9 cellular contexts compared by ENCODE assay signal in genomic region chr6:156988276-156989158, GRCh38.
DNase-seq lines count a peak whose midpoint lies in the region; ATAC-seq and TF ChIP-seq lines count a peak whose summit lies in the region.
"Had no signal": no experiment of that assay in that cellular context is flagged by ENCODE, and none has a peak within 500 bp of the region (broad histone marks: within the 10 kb centered on the region; RNA-seq: fewer than 3 reads in every experiment).

No MANE protein-coding gene starts in this region.

- H3K9me3 Mint-ChIP-seq in CD4-positive, alpha-beta memory T cell: no peaks in the 10 kb centered on the region
- H3K9me3 Mint-ChIP-seq: dendritic cell treated with granulocyte-macrophage colony-stimulating factor and Interleukin-4, amounts not matched to agents 40 ng/mL and 50 ng/mL, for 4 days had no signal

- no peaks in the 10 kb centered on the region for H3K36me3 ChIP-seq in CD4-positive, alpha-beta memory T cell (ENCODE audit: insufficient read depth, low read length)
- H3K36me3 ChIP-seq in upper lobe of right lung: no peaks in the 10 kb centered on the region

- CTCF ChIA-PET in CD4-positive, alpha-beta memory T cell (lab: Charles Lee; ENCODE audit: partially characterized antibody): interaction anchor here (1.1 kb wide), 1 partner anchor 193 kb away, joined by 3 read pairs; no protein-coding TSS in a partner anchor

- ATAC-seq in HG03108 (IDR thresholded peaks at IDR 0.05; ENCODE audit: unreplicated experiment): peak; percentile 81
- ATAC-seq in T-helper 17 cell: peak; percentile 37
- no peak for ATAC-seq in upper lobe of right lung

- no peak overlapping the region for H3K4me3 ChIP-seq in CD4-positive, alpha-beta memory T cell (ENCODE audit: low read length in 2 of 2)
- H3K4me3 ChIP-seq in upper lobe of right lung: no peak overlapping the region

- peaks cover 37 to 71% (median 59%) of the 10 kb centered on the region in 4 donors for H3K4me1 Mint-ChIP-seq in CD4-positive, alpha-beta memory T cell
- H3K4me1 Mint-ChIP-seq in T-helper 17 cell: peaks cover 46% of the 10 kb centered on the region

- H3K36me3 Mint-ChIP-seq in CD4-positive, alpha-beta memory T cell: peaks cover 0 to 1% of the 10 kb centered on the region in 2 donors
- no peaks in the 10 kb centered on the region for H3K36me3 Mint-ChIP-seq in T-helper 17 cell (ENCODE audit: low read depth)

- H3K27me3 ChIP-seq in CD4-positive, alpha-beta memory T cell (ENCODE audit: insufficient read depth, low read length): no peaks in the 10 kb centered on the region
- H3K27me3 ChIP-seq in upper lobe of right lung: no peaks in the 10 kb centered on the region

- H3K27me3 Mint-ChIP-seq in CD4-positive, alpha-beta memory T cell: no peaks in the 10 kb centered on the region
- H3K27me3 Mint-ChIP-seq in T-helper 17 cell: no peaks in the 10 kb centered on the region
- H3K27me3 Mint-ChIP-seq: dendritic cell treated with granulocyte-macrophage colony-stimulating factor and Interleukin-4, amounts not matched to agents 40 ng/mL and 50 ng/mL, for 4 days had no signal

- no peak overlapping the region for H3K27ac ChIP-seq in CD4-positive, alpha-beta memory T cell (ENCODE audit: low read depth, low read length)
- H3K27ac ChIP-seq in upper lobe of right lung: no peak overlapping the region

- no peak for DNase-seq in CD4-positive, alpha-beta memory T cell
- peak; percentile 11 for DNase-seq in GM19238 (ENCODE audit: insufficient read length, low spot score)
- DNase-seq in T-helper 17 cell: no peak
- DNase-seq in myocyte (ENCODE audit: low read depth): peak; percentile 10
- no peak for DNase-seq in head of caudate nucleus
- no peak for DNase-seq in HuH-7.5 (ENCODE audit: low spot score)
- DNase-seq in upper lobe of right lung: no peak

- intact Hi-C loops in CD4-positive, alpha-beta memory T cell (cut with micrococcal nuclease): no loop called here
- intact Hi-C loops in head of caudate nucleus (cut with DNase I): no loop called here
- intact Hi-C loops in upper lobe of right lung (cut with DNase I): no loop called here

- POLR2A ChIA-PET in CD4-positive, alpha-beta memory T cell (lab: Charles Lee; ENCODE audit: partially characterized antibody): interaction anchor here (0.7 to 1.1 kb wide), 2 partner anchors 12 to 32 kb away, joined by 3 read pairs; no protein-coding TSS in a partner anchor

- TF ChIP-seq CTCF in upper lobe of right lung (IDR thresholded peaks at IDR 0.05): no peak

- peak overlapping the region in 4 of 7 donors; percentile 2 to 43 (median 40) for H3K27ac Mint-ChIP-seq in CD4-positive, alpha-beta memory T cell
- H3K27ac Mint-ChIP-seq in T-helper 17 cell: peak overlapping the region; percentile 63
- H3K27ac Mint-ChIP-seq: dendritic cell treated with granulocyte-macrophage colony-stimulating factor and Interleukin-4, amounts not matched to agents 40 ng/mL and 50 ng/mL, for 4 days had no signal

- H3K9me3 ChIP-seq in CD4-positive, alpha-beta memory T cell (ENCODE audit: control insufficient read depth in 1 of 2, low read length in 2 of 2): no peaks in the 10 kb centered on the region
- no peaks in the 10 kb centered on the region for H3K9me3 ChIP-seq in T-helper 17 cell (ENCODE audit: control insufficient read depth, low read length, poor library complexity, severe bottlenecking)
- no peaks in the 10 kb centered on the region for H3K9me3 ChIP-seq in upper lobe of right lung

- H3K4me1 ChIP-seq in CD4-positive, alpha-beta memory T cell (ENCODE audit: insufficient read depth, low read length): peaks cover 50% of the 10 kb centered on the region
- H3K4me1 ChIP-seq in upper lobe of right lung: peaks cover 30% of the 10 kb centered on the region

- H3K4me3 Mint-ChIP-seq in CD4-positive, alpha-beta memory T cell: peak overlapping the region in 1 of 8 donors; percentile 44
- H3K4me3 Mint-ChIP-seq in T-helper 17 cell: no peak overlapping the region
- H3K4me3 Mint-ChIP-seq: dendritic cell treated with granulocyte-macrophage colony-stimulating factor and Interleukin-4, amounts not matched to agents 40 ng/mL and 50 ng/mL, for 4 days had no signal

Comparison
In these comparisons a context has a peak if more than half of its experiments do, and no peak if none do; other contexts are left out.
1. DNase-seq: peak in GM19238 (single experiment) and myocyte (single experiment); none in CD4-positive, alpha-beta memory T cell (0 of 5), T-helper 17 cell (0 of 3), head of caudate nucleus (0 of 42), HuH-7.5 (single experiment) and upper lobe of right lung (single experiment).